In genomic region chr14:71362920-71363584, GRCh38 we compare ENCODE assay signal across 1 cellular context.
TF ChIP-seq lines count a peak whose summit lies in the region.

No MANE protein-coding gene starts in this region.

TF ChIP-seq in GM12878, 131 proteins besides CTCF, POLR2A, EP300 and RAD21 (continued from another document and continues in another):
- TF ChIP-seq CEBPZ (IDR thresholded peaks at IDR 0.05; ENCODE audit: low read depth, low read length): no peak
- no peak for TF ChIP-seq RELA (IDR thresholded peaks at IDR 0.05; ENCODE audit: borderline replicate concordance, partially characterized antibody)
- TF ChIP-seq ZBED1 (IDR thresholded peaks at IDR 0.05; ENCODE audit: borderline replicate concordance): no peak
- no peak for TF ChIP-seq TCF3 (IDR thresholded peaks at IDR 0.05; ENCODE audit: borderline replicate concordance, insufficient read depth, low read depth, low read length)
- TF ChIP-seq ETV6 (conservative IDR thresholded peaks at IDR 0.05 in 1 of 2, IDR thresholded peaks at IDR 0.05 in 1 of 2; ENCODE audit: borderline replicate concordance in 1 of 2, low read depth in 1 of 2): no peak
- TF ChIP-seq ASH2L (IDR thresholded peaks at IDR 0.05; ENCODE audit: borderline replicate concordance, low read depth): no peak
- TF ChIP-seq CUX1 (IDR thresholded peaks at IDR 0.05; ENCODE audit: insufficient replicate concordance, low read depth, low read length): no peak
- TF ChIP-seq ZNF687 (IDR thresholded peaks at IDR 0.05): no peak
- TF ChIP-seq GABPA (IDR thresholded peaks at IDR 0.05; ENCODE audit: low read depth): no peak
- no peak for TF ChIP-seq HDAC2 (IDR thresholded peaks at IDR 0.05)
- TF ChIP-seq ZZZ3 (IDR thresholded peaks at IDR 0.05; ENCODE audit: control insufficient read depth, insufficient read length, low read depth): no peak
- no peak for TF ChIP-seq E2F4 (IDR thresholded peaks at IDR 0.05; ENCODE audit: low read depth, low read length)
- TF ChIP-seq CBX3 (IDR thresholded peaks at IDR 0.05; ENCODE audit: borderline replicate concordance, low read depth): no peak
- TF ChIP-seq ESRRA (IDR thresholded peaks at IDR 0.05; ENCODE audit: low read length): no peak
- TF ChIP-seq EED (IDR thresholded peaks at IDR 0.05; ENCODE audit: low read depth): no peak
- TF ChIP-seq ATF7 (IDR thresholded peaks at IDR 0.05; ENCODE audit: low read depth): peak; percentile 78
- TF ChIP-seq ZNF592 (IDR thresholded peaks at IDR 0.05): no peak
- no peak; the same call in 1 of the 2 replicates for TF ChIP-seq NFIC (IDR thresholded peaks at IDR 0.05; ENCODE audit: low read depth, low read length)
- peak; percentile 80; the same call in 1 of the 2 replicates for TF ChIP-seq RUNX3 (IDR thresholded peaks at IDR 0.05; ENCODE audit: low read length)
- no peak for TF ChIP-seq USF2 (IDR thresholded peaks at IDR 0.05; ENCODE audit: borderline replicate concordance, low read depth, low read length)
- no peak for TF ChIP-seq USF1 (IDR thresholded peaks at IDR 0.05; ENCODE audit: borderline replicate concordance, extremely low read length, insufficient read depth, low read depth, low read length)
- TF ChIP-seq CHD4 (IDR thresholded peaks at IDR 0.05): no peak
- no peak for TF ChIP-seq SMC3 (IDR thresholded peaks at IDR 0.05; ENCODE audit: borderline replicate concordance, low read length)
- TF ChIP-seq TARDBP (IDR thresholded peaks at IDR 0.05; ENCODE audit: borderline replicate concordance): no peak
- TF ChIP-seq SMARCA5 (IDR thresholded peaks at IDR 0.05): no peak
- TF ChIP-seq ZNF384 (IDR thresholded peaks at IDR 0.05; ENCODE audit: borderline replicate concordance, low read depth, low read length): peak; percentile 80
- no peak for TF ChIP-seq ZBTB33 (IDR thresholded peaks at IDR 0.05)
- no peak for TF ChIP-seq SUPT20H (IDR thresholded peaks at IDR 0.05; ENCODE audit: borderline replicate concordance, control insufficient read depth, low read depth, low read length)
- no peak for TF ChIP-seq BMI1 (IDR thresholded peaks at IDR 0.05; ENCODE audit: borderline replicate concordance)
